22 cellular contexts compared by ENCODE assay signal in the genomic region with DNA sequence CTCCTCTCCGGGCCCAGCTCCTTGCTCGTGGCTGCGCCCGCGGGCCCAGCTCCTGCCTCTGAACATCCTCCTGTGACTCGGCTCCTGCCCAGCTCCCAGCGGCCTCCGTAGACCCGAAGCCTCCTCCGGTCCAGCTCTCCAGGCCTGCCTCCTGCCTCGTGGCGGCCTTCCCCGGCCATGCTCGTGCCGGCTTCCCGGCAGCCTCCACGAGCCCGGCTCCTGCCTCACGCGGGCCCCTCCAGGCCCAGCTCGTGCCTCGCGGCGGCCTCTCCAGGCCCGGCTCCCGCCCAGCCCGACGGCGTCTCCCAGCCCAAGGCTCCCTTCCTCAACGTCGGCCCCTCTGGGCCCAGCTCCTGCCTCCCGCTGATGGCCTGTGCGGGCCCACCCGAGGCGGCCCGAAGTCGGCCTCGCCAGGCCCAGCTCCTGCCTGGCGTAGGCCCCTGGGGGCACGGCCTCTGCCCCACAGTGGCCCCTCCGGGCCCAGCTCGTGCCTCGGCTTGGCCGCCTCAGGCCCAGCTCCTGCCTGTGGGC.
"Had no signal": no experiment of that assay in that cellular context is flagged by ENCODE, and none has a peak within 500 bp of the region (broad histone marks: within the 10 kb centered on the region; RNA-seq: fewer than 3 reads in every experiment).

No MANE protein-coding gene starts in this region.

- H3K79me2 ChIP-seq: parathyroid adenoma had no signal

- H3K4me1 ChIP-seq: esophagus squamous epithelium, parathyroid adenoma, testis, tibial artery had no signal

- H3K27ac ChIP-seq: esophagus squamous epithelium, neutrophil, parathyroid adenoma, testis, tibial artery had no signal

- H3K36me3 ChIP-seq: neutrophil had no signal

- DNase-seq: cortex of kidney; effector memory CD8-positive, alpha-beta T cell; erythroblast; esophagus squamous epithelium; head of caudate nucleus; left ventricle myocardium superior; naive B cell; stimulated activated CD4-positive, alpha-beta T cell treated with anti-CD3 and anti-CD28 coated beads, Interleukin-2, amount 100 ng/mL, for 24 hours; stimulated activated CD4-positive, alpha-beta T cell treated with anti-CD3 and anti-CD28 coated beads, Interleukin-4, amount 100 ng/mL, for 24 hours; stimulated activated naive CD8-positive, alpha-beta T cell treated with anti-CD3 and anti-CD28 coated beads, Interleukin-15, Interleukin-2, amounts not matched to agents 100 U/mL and 50 U/mL, for 24 hours; substantia nigra; testis; tibial artery had no signal

- ATAC-seq: effector memory CD8-positive, alpha-beta T cell; left ventricle myocardium superior; sciatic nerve; stimulated activated effector memory CD8-positive, alpha-beta T cell treated with anti-CD3 and anti-CD28 coated beads, Interleukin-12 subunit alpha, Interleukin-12 subunit beta, amount 100 ng/mL, for 72 hours; stimulated activated naive CD8-positive, alpha-beta T cell treated with anti-CD3 and anti-CD28 coated beads, Interleukin-15, Interleukin-2, amounts not matched to agents 100 U/mL and 50 U/mL, for 24 hours had no signal

- H3K4me3 ChIP-seq: esophagus squamous epithelium, lung, testis, tibial artery had no signal

- H2AFZ ChIP-seq: parathyroid adenoma had no signal

- H3K9me3 ChIP-seq: esophagus squamous epithelium, neutrophil, testis, tibial artery had no signal

- H3K27me3 ChIP-seq: esophagus squamous epithelium, neutrophil, testis, tibial artery had no signal

- H3K9ac ChIP-seq: parathyroid adenoma had no signal

- FAIRE-seq: endometrium, frontal cortex, keratinocyte, urothelium cell line had no signal
